ENCODE assay signal across 26 cellular contexts in genomic region chr20:44224651-44225050, GRCh38. TPM values are rescaled to one million over a fixed set of nuclear protein-coding genes. Genes with fewer than 3 reads are reported as not detected.
"Had no signal": no experiment of that assay in that cellular context is flagged by ENCODE, and none has a peak within 500 bp of the region (broad histone marks: within the 10 kb centered on the region; RNA-seq: fewer than 3 reads in every experiment).

No MANE protein-coding gene starts in this region.

- H3K27me3 ChIP-seq: heart right ventricle, testis, tibial nerve had no signal

- H3K27me3 Mint-ChIP-seq: stimulated activated naive B cell treated with anti-CD40 and anti-IgM and Interleukin-4, amounts not matched to agents 10 μg/mL and 1 μg/mL and 100 μg/mL, for 72 hours; stimulated activated naive CD8-positive, alpha-beta T cell treated with anti-CD3 and anti-CD28 coated beads, Interleukin-15, amount 100 ng/mL, for 72 hours had no signal

- H3K4me1 ChIP-seq: parathyroid adenoma, psoas muscle, testis, tibial nerve had no signal

- H3K27ac ChIP-seq: coronary artery, heart right ventricle, parathyroid adenoma, psoas muscle, skin epidermis, testis, tibial nerve had no signal

- H3K4me3 Mint-ChIP-seq: nephron progenitor cell; stimulated activated naive B cell treated with anti-CD40 and anti-IgM and Interleukin-4, amounts not matched to agents 10 μg/mL and 1 μg/mL and 100 μg/mL, for 72 hours; stimulated activated naive CD8-positive, alpha-beta T cell treated with anti-CD3 and anti-CD28 coated beads, Interleukin-15, amount 100 ng/mL, for 72 hours had no signal

- H3K9me3 ChIP-seq: heart right ventricle, mucosa of descending colon, psoas muscle, testis, tibial nerve had no signal

- H3K4me3 ChIP-seq: coronary artery, heart right ventricle, mucosa of descending colon, psoas muscle, skin epidermis, testis, tibial nerve had no signal

- H3K27ac Mint-ChIP-seq: nephron progenitor cell; stimulated activated naive B cell treated with anti-CD40 and anti-IgM and Interleukin-4, amounts not matched to agents 10 μg/mL and 1 μg/mL and 100 μg/mL, for 72 hours had no signal

- ATAC-seq: esophagus mucosa; heart right ventricle; psoas muscle; sciatic nerve; stimulated activated naive B cell treated with anti-CD40 and anti-IgM and Interleukin-4, amounts not matched to agents 10 μg/mL and 1 μg/mL and 100 μg/mL, for 72 hours; stimulated activated naive CD8-positive, alpha-beta T cell treated with anti-CD3 and anti-CD28 coated beads, Interleukin-15, amount 100 ng/mL, for 72 hours had no signal

- DNase-seq: effector CD8-positive, alpha-beta T cell; heart right ventricle; hypothalamus; kidney glomerular epithelial cell; mammary epithelial cell; mucosa of descending colon; nephron progenitor cell; psoas muscle; retina; stimulated activated CD4-positive, alpha-beta T cell treated with anti-CD3 and anti-CD28 coated beads, Interleukin-2, amount 100 ng/mL, for 24 hours; stimulated activated CD4-positive, alpha-beta T cell treated with anti-CD3 and anti-CD28 coated beads, Interleukin-4, amount 100 ng/mL, for 4 hours; stimulated activated naive B cell treated with anti-CD40 and anti-IgM and Interleukin-4, amounts not matched to agents 10 μg/mL and 1 μg/mL and 100 μg/mL, for 72 hours; stimulated activated naive CD8-positive, alpha-beta T cell treated with anti-CD3 and anti-CD28 coated beads, Interleukin-15, amount 100 ng/mL, for 72 hours; testis had no signal

- H3K9me3 Mint-ChIP-seq: nephron progenitor cell; stimulated activated naive B cell treated with anti-CD40 and anti-IgM and Interleukin-4, amounts not matched to agents 10 μg/mL and 1 μg/mL and 100 μg/mL, for 72 hours; stimulated activated naive CD8-positive, alpha-beta T cell treated with anti-CD3 and anti-CD28 coated beads, Interleukin-15, amount 100 ng/mL, for 72 hours had no signal

RNA-seq across cellular contexts. Expression of gene GDAP1L1, which starts 22.5 kb away (rescaled TPM):
- total RNA-seq: chondrocyte, dermis microvascular lymphatic vessel endothelial cell, esophagus mucosa, fibroblast of lung, glomerular endothelial cell, mammary epithelial cell, omental fat pad, psoas muscle, sciatic nerve, subcutaneous adipose tissue, tibial nerve had no signal
- polyA plus RNA-seq: fibroblast of lung, mammary epithelial cell had no signal
